Comparison of ENCODE assay signal across 8 cellular contexts in genomic region chrX:130902783-130903613, GRCh38. TPM values are rescaled to one million over a fixed set of nuclear protein-coding genes. Genes with fewer than 3 reads are reported as not detected.
A peak's percentile ranks its signal among the peaks of the same experiment; 100 is the strongest.
DNase-seq lines count a peak whose midpoint lies in the region; ATAC-seq, FAIRE-seq and TF ChIP-seq lines count a peak whose summit lies in the region.

A gene with protein sequence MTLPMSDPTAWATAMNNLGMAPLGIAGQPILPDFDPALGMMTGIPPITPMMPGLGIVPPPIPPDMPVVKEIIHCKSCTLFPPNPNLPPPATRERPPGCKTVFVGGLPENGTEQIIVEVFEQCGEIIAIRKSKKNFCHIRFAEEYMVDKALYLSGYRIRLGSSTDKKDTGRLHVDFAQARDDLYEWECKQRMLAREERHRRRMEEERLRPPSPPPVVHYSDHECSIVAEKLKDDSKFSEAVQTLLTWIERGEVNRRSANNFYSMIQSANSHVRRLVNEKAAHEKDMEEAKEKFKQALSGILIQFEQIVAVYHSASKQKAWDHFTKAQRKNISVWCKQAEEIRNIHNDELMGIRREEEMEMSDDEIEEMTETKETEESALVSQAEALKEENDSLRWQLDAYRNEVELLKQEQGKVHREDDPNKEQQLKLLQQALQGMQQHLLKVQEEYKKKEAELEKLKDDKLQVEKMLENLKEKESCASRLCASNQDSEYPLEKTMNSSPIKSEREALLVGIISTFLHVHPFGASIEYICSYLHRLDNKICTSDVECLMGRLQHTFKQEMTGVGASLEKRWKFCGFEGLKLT (minus strand): TSS chrX:130903209. CDS start chrX:130703216, 199,993 bp downstream.

- peak within 1 kb of the TSS; percentile 51 to 63 for H3K27ac ChIP-seq in kidney (ENCODE audit: low read depth in 2 of 2, low read length in 2 of 2)

- DNase-seq in AG10803 (ENCODE audit: low read depth) (peak; percentile 96), NCI-H460 (ENCODE audit: extremely low read depth, low read depth) (peak; percentile 97), cerebellum (ENCODE audit: low spot score) (peak; percentile 88), kidney (peak; percentile 97)
- peak; percentile 68 for DNase-seq in activated CD4-positive, CD25-positive, alpha-beta regulatory T cell treated with anti-CD3 and anti-CD28 coated beads, Interleukin-2, amount 50 U/mL, for 72 hours
- peak; percentile 62 to 71 for DNase-seq in stimulated activated CD4-positive, alpha-beta T cell treated with anti-CD3 and anti-CD28 coated beads, Interleukin-15, amount 100 ng/mL, for 48 hours (ENCODE audit: low read depth in 2 of 2)

- ATAC-seq in GM19043 (IDR thresholded peaks at IDR 0.05; ENCODE audit: low read depth, unreplicated experiment) (peak; percentile 98), HG03378 (IDR thresholded peaks at IDR 0.05; ENCODE audit: unreplicated experiment) (peak; percentile 99)

- no peaks in the 10 kb centered on the region for H3K4me1 ChIP-seq in kidney (ENCODE audit: control insufficient read depth in 1 of 2, insufficient read depth in 1 of 2, low read depth in 1 of 2, low read length in 2 of 2)

- TF ChIP-seq CTCF in AG10803 (conservative IDR thresholded peaks at IDR 0.05; ENCODE audit: low read length) (no peak), kidney (IDR thresholded peaks at IDR 0.05; ENCODE audit: borderline replicate concordance, extremely low read depth, insufficient read depth) (no peak)

- H3K36me3 ChIP-seq in kidney (ENCODE audit: control insufficient read depth in 1 of 2, insufficient read depth in 2 of 2, low read length in 2 of 2) = no peaks in the 10 kb centered on the region

- H3K4me3 ChIP-seq in AG10803 (ENCODE audit: low read length) (peak within 1 kb of the TSS; percentile 71), kidney (ENCODE audit: low read length in 2 of 2) (peak within 1 kb of the TSS; percentile 73 to 75)

- peak within 1 kb of the TSS; percentile 4 to 22 for H3K9ac ChIP-seq in kidney (ENCODE audit: low read length in 2 of 2)

- intact Hi-C loops in kidney (cut with DNase I) = no loop called here

- H3K9me3 ChIP-seq in kidney (ENCODE audit: control insufficient read depth in 1 of 2, low read length in 2 of 2) = no peaks in the 10 kb centered on the region

- peak; percentile 98 for FAIRE-seq in kidney (lab: Jason Lieb, UNC)

RNA-seq across cellular contexts. Expression of the gene that starts here (rescaled TPM):
- 14.6 and 15.9 TPM in 2 replicates for total RNA-seq in NCI-H460 (2014; rRNA removed; shearing (Covaris generic))
- polyA plus RNA-seq in NCI-H460 (2014; cell fraction: nucleus; rRNA removed) = 2.8 and 5.2 TPM in 2 replicates
- total RNA-seq in cerebellum (5.2 TPM), kidney (22.6 TPM)
- 6.6 TPM for polyA plus RNA-seq in kidney (ENCODE audit: insufficient read depth, low read depth, low replicate concordance)

Comparison
In these comparisons a context has a peak if more than half of its experiments do, and no peak if none do; other contexts are left out.
1. Peak in every context shown above with its lines: DNase-seq, ATAC-seq, H3K4me3 ChIP-seq and H3K27ac ChIP-seq.